ENCODE assay signal across 1 cellular context in genomic region chr16:55655709-55656694, GRCh38.
A peak's percentile ranks its signal among the peaks of the same experiment; 100 is the strongest.
TF ChIP-seq lines count a peak whose summit lies in the region.

Gene SLC6A2 (plus strand): TSS chr16:55655988. CDS start chr16:55656695, 707 bp downstream.

TF ChIP-seq in H1, 55 proteins besides CTCF, POLR2A, EP300 and RAD21 (continued from another document):
- TF ChIP-seq, protein P1, sequence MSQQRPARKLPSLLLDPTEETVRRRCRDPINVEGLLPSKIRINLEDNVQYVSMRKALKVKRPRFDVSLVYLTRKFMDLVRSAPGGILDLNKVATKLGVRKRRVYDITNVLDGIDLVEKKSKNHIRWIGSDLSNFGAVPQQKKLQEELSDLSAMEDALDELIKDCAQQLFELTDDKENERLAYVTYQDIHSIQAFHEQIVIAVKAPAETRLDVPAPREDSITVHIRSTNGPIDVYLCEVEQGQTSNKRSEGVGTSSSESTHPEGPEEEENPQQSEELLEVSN (IDR thresholded peaks at IDR 0.05) = peak; percentile 83
- peak; percentile 78 for TF ChIP-seq KDM4A (IDR thresholded peaks at IDR 0.05; ENCODE audit: low read depth, low read length, severe bottlenecking)
- TF ChIP-seq YY1 (IDR thresholded peaks at IDR 0.05; ENCODE audit: low read depth, low read length) = no peak
- TF ChIP-seq RBBP5 (IDR thresholded peaks at IDR 0.05; ENCODE audit: borderline replicate concordance, low read depth, low read length) = no peak
- no peak for TF ChIP-seq TAF1 (IDR thresholded peaks at IDR 0.05; ENCODE audit: low read depth, low read length)
- no peak for TF ChIP-seq BCL11A (IDR thresholded peaks at IDR 0.05; ENCODE audit: low read depth in 2 of 2, low read length in 2 of 2)
- peak; percentile 41 for TF ChIP-seq RNF2 (IDR thresholded peaks at IDR 0.05; ENCODE audit: borderline replicate concordance, low read depth, low read length, missing control alignments, poor library complexity, severe bottlenecking)
- TF ChIP-seq, protein P2, sequence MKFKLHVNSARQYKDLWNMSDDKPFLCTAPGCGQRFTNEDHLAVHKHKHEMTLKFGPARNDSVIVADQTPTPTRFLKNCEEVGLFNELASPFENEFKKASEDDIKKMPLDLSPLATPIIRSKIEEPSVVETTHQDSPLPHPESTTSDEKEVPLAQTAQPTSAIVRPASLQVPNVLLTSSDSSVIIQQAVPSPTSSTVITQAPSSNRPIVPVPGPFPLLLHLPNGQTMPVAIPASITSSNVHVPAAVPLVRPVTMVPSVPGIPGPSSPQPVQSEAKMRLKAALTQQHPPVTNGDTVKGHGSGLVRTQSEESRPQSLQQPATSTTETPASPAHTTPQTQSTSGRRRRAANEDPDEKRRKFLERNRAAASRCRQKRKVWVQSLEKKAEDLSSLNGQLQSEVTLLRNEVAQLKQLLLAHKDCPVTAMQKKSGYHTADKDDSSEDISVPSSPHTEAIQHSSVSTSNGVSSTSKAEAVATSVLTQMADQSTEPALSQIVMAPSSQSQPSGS (IDR thresholded peaks at IDR 0.05; ENCODE audit: low read length) = no peak
- TF ChIP-seq SAP30 (IDR thresholded peaks at IDR 0.05; ENCODE audit: insufficient read depth, insufficient replicate concordance, low read length) = no peak
- TF ChIP-seq JUN (IDR thresholded peaks at IDR 0.05; ENCODE audit: low read depth, low read length) = no peak
- TF ChIP-seq SP4 (IDR thresholded peaks at IDR 0.05; ENCODE audit: low read length) = no peak
- TF ChIP-seq TAF7 (optimal IDR thresholded peaks at IDR 0.05; ENCODE audit: borderline replicate concordance, low read depth, low read length) = no peak
- TF ChIP-seq CEBPB (IDR thresholded peaks at IDR 0.05; ENCODE audit: low read depth, low read length) = no peak
- TF ChIP-seq CHD2 (IDR thresholded peaks at IDR 0.05; ENCODE audit: low read length) = no peak
- TF ChIP-seq HDAC6 (IDR thresholded peaks at IDR 0.05; ENCODE audit: low read depth, low read length) = no peak
- TF ChIP-seq SIRT6 (IDR thresholded peaks at IDR 0.05; ENCODE audit: low read length) = no peak
- TF ChIP-seq MAFK (IDR thresholded peaks at IDR 0.05; ENCODE audit: low read depth, low read length) = no peak
- TF ChIP-seq CREB1 (IDR thresholded peaks at IDR 0.05) = 0 out of 2 replicates have a peak, but pooled peaks have one; percentile 16
- TF ChIP-seq RFX5 (IDR thresholded peaks at IDR 0.05; ENCODE audit: borderline replicate concordance, low read depth, low read length) = no peak
- no peak for TF ChIP-seq TCF12 (IDR thresholded peaks at IDR 0.05; ENCODE audit: low read depth, low read length)
- no peak for TF ChIP-seq EGR1 (IDR thresholded peaks at IDR 0.05; ENCODE audit: borderline replicate concordance, low read depth, low read length)
- TF ChIP-seq BRCA1 (IDR thresholded peaks at IDR 0.05; ENCODE audit: low read depth, low read length) = no peak
- TF ChIP-seq POLR2AphosphoS5 (IDR thresholded peaks at IDR 0.05; ENCODE audit: low read depth, low read length) = no peak
- TF ChIP-seq EZH2 (IDR thresholded peaks at IDR 0.05; ENCODE audit: low read depth, low read length, severe bottlenecking) = no peak
- TF ChIP-seq CTBP2 (IDR thresholded peaks at IDR 0.05; ENCODE audit: borderline replicate concordance, insufficient read depth, insufficient read length, low read length) = no peak
- peak in 1 of 2 experiments; percentile 24; a peak in 1 of 4 replicates for TF ChIP-seq HDAC2 (IDR thresholded peaks at IDR 0.05; ENCODE audit: borderline replicate concordance in 1 of 2, low read depth in 2 of 2, low read length in 2 of 2)
- no peak for TF ChIP-seq RXRA (IDR thresholded peaks at IDR 0.05; ENCODE audit: insufficient read depth, low read depth, low read length)
- no peak for TF ChIP-seq SRF (IDR thresholded peaks at IDR 0.05; ENCODE audit: low read depth, low read length)
- TF ChIP-seq, protein P3, sequence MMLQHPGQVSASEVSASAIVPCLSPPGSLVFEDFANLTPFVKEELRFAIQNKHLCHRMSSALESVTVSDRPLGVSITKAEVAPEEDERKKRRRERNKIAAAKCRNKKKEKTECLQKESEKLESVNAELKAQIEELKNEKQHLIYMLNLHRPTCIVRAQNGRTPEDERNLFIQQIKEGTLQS (IDR thresholded peaks at IDR 0.05; ENCODE audit: insufficient read depth, low read depth, low read length) = no peak
- TF ChIP-seq CBX8 (IDR thresholded peaks at IDR 0.05; ENCODE audit: borderline replicate concordance, low read depth, low read length) = no peak
